In the genomic region with DNA sequence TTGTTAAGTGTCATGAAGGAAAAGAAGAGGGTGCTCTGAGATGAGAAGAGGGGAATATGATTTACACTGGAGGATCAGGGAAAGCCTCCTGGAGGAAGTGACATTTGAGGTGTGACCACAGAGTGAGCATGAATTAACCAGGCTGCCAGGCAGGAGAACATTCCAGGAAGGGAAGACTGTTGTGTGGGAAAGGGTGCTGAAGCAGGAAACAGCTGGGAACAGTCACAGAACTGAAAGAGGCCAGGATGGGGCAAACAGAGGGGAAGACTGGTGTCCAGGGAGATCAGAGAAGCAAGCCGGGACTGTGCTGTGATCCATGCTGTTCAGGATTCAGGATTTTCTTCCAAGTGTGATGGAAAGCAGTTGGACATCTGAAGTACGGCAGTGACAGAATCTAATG, we compare ENCODE assay signal across 12 cellular contexts. TPM values are rescaled to one million over a fixed set of nuclear protein-coding genes. Genes with fewer than 3 reads are reported as not detected.
DNase-seq lines count a peak whose midpoint lies in the region; ATAC-seq and TF ChIP-seq lines count a peak whose summit lies in the region.
"Had no signal": no experiment of that assay in that cellular context is flagged by ENCODE, and none has a peak within 500 bp of the region (broad histone marks: within the 10 kb centered on the region; RNA-seq: fewer than 3 reads in every experiment).

No MANE protein-coding gene starts in this region.

- H3K27ac Mint-ChIP-seq in nephron (peak overlapping the region in 2 of 3 experiments; percentile 7 to 64), GM23338 (no peak overlapping the region; the same call in 1 of the 2 replicates)

- H3K4me1 ChIP-seq in GM23338 (ENCODE audit: insufficient read depth): peaks cover 4% of the 10 kb centered on the region; the same call in 1 of the 2 replicates

- no peaks in the 10 kb centered on the region for H3F3A ChIP-seq in GM23338 (replicated peaks; ENCODE audit: low read depth)

- TF ChIP-seq CTCF in fibroblast of villous mesenchyme (IDR thresholded peaks at IDR 0.05; ENCODE audit: insufficient read depth, low read depth, low read length): no peak
- TF ChIP-seq CTCF in nephron (IDR thresholded peaks at IDR 0.05; ENCODE audit: unreplicated experiment in 3 of 3): no peak
- TF ChIP-seq CTCF in GM23338 (conservative IDR thresholded peaks at IDR 0.05; ENCODE audit: low read depth in 2 of 2): no peak

- H3K27me3 ChIP-seq in GM23338 (ENCODE audit: insufficient read depth): no peaks in the 10 kb centered on the region
- H3K27me3 ChIP-seq: tibial nerve had no signal

- H3K4me1 Mint-ChIP-seq in nephron: peaks cover 15% of the 10 kb centered on the region
- peaks cover 15% of the 10 kb centered on the region for H3K4me1 Mint-ChIP-seq in GM23338

- H2AFZ ChIP-seq in GM23338: no peak overlapping the region

- intact Hi-C loops in posterior vena cava (cut with DNase I): no loop called here

- no peaks in the 10 kb centered on the region for H3K27me3 Mint-ChIP-seq in nephron (ENCODE audit: low read depth)
- no peaks in the 10 kb centered on the region for H3K27me3 Mint-ChIP-seq in GM23338 (ENCODE audit: insufficient read depth, low read depth, poor library complexity)

- H3K36me3 ChIP-seq in GM23338 (ENCODE audit: insufficient read depth): no peaks in the 10 kb centered on the region; the same call in 1 of the 2 replicates
- H3K36me3 ChIP-seq: tibial nerve had no signal

- no peaks in the 10 kb centered on the region for H4K20me1 ChIP-seq in GM23338 (replicated peaks; ENCODE audit: insufficient read depth)

- peaks cover 63% of the 10 kb centered on the region for H3K36me3 Mint-ChIP-seq in nephron (ENCODE audit: low read depth)
- H3K36me3 Mint-ChIP-seq in GM23338 (ENCODE audit: low read depth): no peaks in the 10 kb centered on the region

- peak; percentile 56 for ATAC-seq in SK-N-SH treated with all-trans-retinoic acid at 6 μM for 48 hours
- ATAC-seq in HG02938 (IDR thresholded peaks at IDR 0.05; ENCODE audit: unreplicated experiment): no peak
- no peak for ATAC-seq in GM23338

- peak; percentile 78 for DNase-seq in EH (ENCODE audit: low read depth)
- peak; percentile 94 for DNase-seq in fibroblast of villous mesenchyme (ENCODE audit: low read depth)
- no peak for DNase-seq in GM23338 (ENCODE audit: low spot score)
- no peak for DNase-seq in GF-D8 (lab: John Stamatoyannopoulos, UW)
- no peak for DNase-seq in posterior vena cava (ENCODE audit: low spot score)
- DNase-seq: cerebellar nuclear complex, NCI-H774, T-helper 2 cell had no signal

- no peaks in the 10 kb centered on the region for H3K9me3 Mint-ChIP-seq in nephron
- H3K9me3 Mint-ChIP-seq in GM23338: no peaks in the 10 kb centered on the region

- H3K4me3 Mint-ChIP-seq in nephron (no peak overlapping the region), GM23338 (no peak overlapping the region)

- H3K27ac ChIP-seq in GM23338 (ENCODE audit: low read depth): no peak overlapping the region
- H3K27ac ChIP-seq: tibial nerve had no signal

- no peaks in the 10 kb centered on the region; the same call in 1 of the 2 replicates for H3K9me2 ChIP-seq in GM23338 (ENCODE audit: insufficient read depth)

- H3K4me3 ChIP-seq in fibroblast of villous mesenchyme (ENCODE audit: low read depth, low read length): no peak overlapping the region
- H3K4me3 ChIP-seq in GM23338: no peak overlapping the region
- H3K4me3 ChIP-seq: tibial nerve had no signal

- H3K79me2 ChIP-seq in GM23338 (replicated peaks; ENCODE audit: insufficient read depth): peaks cover 50% of the 10 kb centered on the region

- no peak overlapping the region for H3K4me2 ChIP-seq in GM23338

TF ChIP-seq in SK-N-SH treated with all-trans-retinoic acid at 6 μM for 48 hours, 23 proteins besides CTCF, POLR2A, EP300 and RAD21 (continues in another document):
- no peak for TF ChIP-seq OSR1 (CRISPR knock-in tag; IDR thresholded peaks at IDR 0.05)
- no peak for TF ChIP-seq RARB (CRISPR knock-in tag; IDR thresholded peaks at IDR 0.05)
- TF ChIP-seq ZFP30 (CRISPR knock-in tag; IDR thresholded peaks at IDR 0.05): no peak
- no peak for TF ChIP-seq GLIS3 (CRISPR knock-in tag; IDR thresholded peaks at IDR 0.05)
- no peak for TF ChIP-seq ESRRG (CRISPR knock-in tag; IDR thresholded peaks at IDR 0.05)
- TF ChIP-seq PATZ1 (CRISPR knock-in tag; IDR thresholded peaks at IDR 0.05; ENCODE audit: borderline replicate concordance): no peak
- no peak for TF ChIP-seq CSDC2 (CRISPR knock-in tag; IDR thresholded peaks at IDR 0.05)
- no peak for TF ChIP-seq TCF4 (CRISPR knock-in tag; IDR thresholded peaks at IDR 0.05; ENCODE audit: borderline replicate concordance)
- TF ChIP-seq, protein P1, sequence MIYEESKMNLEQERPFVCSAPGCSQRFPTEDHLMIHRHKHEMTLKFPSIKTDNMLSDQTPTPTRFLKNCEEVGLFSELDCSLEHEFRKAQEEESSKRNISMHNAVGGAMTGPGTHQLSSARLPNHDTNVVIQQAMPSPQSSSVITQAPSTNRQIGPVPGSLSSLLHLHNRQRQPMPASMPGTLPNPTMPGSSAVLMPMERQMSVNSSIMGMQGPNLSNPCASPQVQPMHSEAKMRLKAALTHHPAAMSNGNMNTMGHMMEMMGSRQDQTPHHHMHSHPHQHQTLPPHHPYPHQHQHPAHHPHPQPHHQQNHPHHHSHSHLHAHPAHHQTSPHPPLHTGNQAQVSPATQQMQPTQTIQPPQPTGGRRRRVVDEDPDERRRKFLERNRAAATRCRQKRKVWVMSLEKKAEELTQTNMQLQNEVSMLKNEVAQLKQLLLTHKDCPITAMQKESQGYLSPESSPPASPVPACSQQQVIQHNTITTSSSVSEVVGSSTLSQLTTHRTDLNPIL (CRISPR knock-in tag; IDR thresholded peaks at IDR 0.05; ENCODE audit: low read depth): no peak
- TF ChIP-seq SNAI2 (CRISPR knock-in tag; IDR thresholded peaks at IDR 0.05): no peak
- no peak for TF ChIP-seq BACH2 (CRISPR knock-in tag; IDR thresholded peaks at IDR 0.05; ENCODE audit: borderline replicate concordance)

TF ChIP-seq in GM23338, 12 proteins besides CTCF, POLR2A, EP300 and RAD21 (continues in another document):
- no peak for TF ChIP-seq STAT1 (IDR thresholded peaks at IDR 0.05; ENCODE audit: unreplicated experiment)
- TF ChIP-seq NANOG (IDR thresholded peaks at IDR 0.05; ENCODE audit: borderline replicate concordance): no peak
- TF ChIP-seq CREB1 (CRISPR knock-in tag; IDR thresholded peaks at IDR 0.05; ENCODE audit: low read depth): no peak
- no peak for TF ChIP-seq ZNF462 (CRISPR knock-in tag; IDR thresholded peaks at IDR 0.05)

RNA-seq across cellular contexts. Expression of gene HIPK2, which starts 14.9 kb away (rescaled TPM):
- total RNA-seq in fibroblast of villous mesenchyme: 7.1 and 7.3 TPM in 2 replicates
- 13.8 and 16.9 TPM in 2 replicates for total RNA-seq in GM23338 (2014; rRNA removed; shearing (Covaris generic))
- 5.9 and 7.3 TPM in 2 replicates for polyA plus RNA-seq in GM23338 (2016; fragmentation: Nextera tagmentation; extraction: Ambion mirVana)
- 10 to 100 TPM; 46.5 to 67.6 TPM for total RNA-seq in posterior vena cava

Comparison
In these comparisons a context has a peak if more than half of its experiments do, and no peak if none do; other contexts are left out.
1. DNase-seq: peak in EH (single experiment) and fibroblast of villous mesenchyme (single experiment); none in GM23338 (single experiment), GF-D8 (single experiment) and posterior vena cava (single experiment).